Comparison of ENCODE assay signal across 23 cellular contexts in the genomic region with DNA sequence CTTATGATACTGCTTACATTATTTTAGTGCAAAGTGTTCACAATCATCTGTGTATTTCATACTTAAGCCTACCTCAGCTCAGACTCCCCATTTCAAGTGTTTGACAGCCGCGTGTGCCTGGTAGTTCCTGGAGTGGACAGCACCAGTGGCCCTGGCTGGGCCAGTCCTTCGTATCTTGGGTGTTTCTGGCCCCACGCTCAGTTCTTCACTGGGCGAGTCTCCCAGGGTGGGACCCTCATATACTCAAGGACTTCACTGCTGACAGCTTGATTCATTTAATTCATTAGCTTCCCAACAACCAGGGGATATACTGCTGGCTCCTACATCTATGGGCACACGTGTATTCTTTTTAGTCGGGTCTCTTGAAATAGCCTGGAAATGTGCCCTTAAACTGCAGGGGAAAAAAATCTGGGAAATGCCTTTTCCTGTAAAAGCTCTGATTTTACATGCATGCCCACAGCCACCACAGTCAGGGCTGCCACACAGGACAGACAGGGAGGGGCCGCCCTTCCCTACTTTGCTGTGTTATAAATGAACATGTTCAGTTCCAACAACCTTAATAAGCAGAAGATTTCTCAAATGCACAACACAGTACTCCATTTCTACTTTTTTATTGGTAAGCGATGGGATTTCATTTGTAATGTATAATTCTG.
"Had no signal": no experiment of that assay in that cellular context is flagged by ENCODE, and none has a peak within 500 bp of the region (broad histone marks: within the 10 kb centered on the region; RNA-seq: fewer than 3 reads in every experiment).

No MANE protein-coding gene starts in this region.

- H3K9me3 Mint-ChIP-seq: activated B cell treated with CpG ODN at 0.5 μM for 24 hours; activated CD4-positive, alpha-beta memory T cell treated with anti-CD3 and anti-CD28 coated beads for 36 hours; activated CD4-positive, alpha-beta T cell treated with anti-CD3 and anti-CD28 coated beads, Interleukin-2, amount 10 ng/mL, durations not matched to agents 7 days and 5 days; activated naive CD4-positive, alpha-beta T cell treated with anti-CD3 and anti-CD28 coated beads for 36 hours; activated T-cell treated with anti-CD3 and anti-CD28 coated beads, Interleukin-2, amount 50 U/mL, for 4 hours; activated T-helper 17 cell treated with anti-CD3 and anti-CD28 coated beads, Interleukin-2, amount 50 U/mL, for 72 hours; IgD-negative memory B cell; T-cell had no signal

- DNase-seq: activated B cell treated with CpG ODN at 0.5 μM for 24 hours; activated CD4-positive, alpha-beta memory T cell treated with anti-CD3 and anti-CD28 coated beads for 36 hours; activated CD4-positive, alpha-beta T cell treated with anti-CD3 and anti-CD28 coated beads, Interleukin-2, amount 10 ng/mL, durations not matched to agents 7 days and 5 days; activated CD8-positive, alpha-beta memory T cell treated with anti-CD3 and anti-CD28 coated beads for 24 hours; activated gamma-delta T cell; activated naive CD4-positive, alpha-beta T cell treated with anti-CD3 and anti-CD28 coated beads for 36 hours; activated T-cell treated with anti-CD3 and anti-CD28 coated beads, Interleukin-2, amount 50 U/mL, for 4 hours; amygdala; caudate nucleus; KG1; NCI-H1048; NCI-H1930; NCI-H510A treated with DMSO at 0.1 percent for 48 hours; NCI-H69; PC-3; SHP77 treated with DMSO at 0.1 percent for 48 hours; T-cell; T-helper 2 cell; T1000 had no signal

- H3K27ac Mint-ChIP-seq: activated B cell treated with CpG ODN at 0.5 μM for 24 hours; activated CD4-positive, alpha-beta memory T cell treated with anti-CD3 and anti-CD28 coated beads for 36 hours; activated CD4-positive, alpha-beta T cell treated with anti-CD3 and anti-CD28 coated beads, Interleukin-2, amount 10 ng/mL, durations not matched to agents 7 days and 5 days; activated naive CD4-positive, alpha-beta T cell treated with anti-CD3 and anti-CD28 coated beads for 36 hours; activated naive CD8-positive, alpha-beta T cell; activated T-helper 17 cell treated with anti-CD3 and anti-CD28 coated beads, Interleukin-2, amount 50 U/mL, for 72 hours; T-cell had no signal

- H3K4me3 ChIP-seq: SK-N-MC had no signal

- H3K36me3 Mint-ChIP-seq: activated CD4-positive, alpha-beta memory T cell treated with anti-CD3 and anti-CD28 coated beads for 36 hours; activated naive CD8-positive, alpha-beta T cell; T-cell had no signal

- H3K27ac ChIP-seq: SK-N-MC had no signal

- H3K4me1 Mint-ChIP-seq: activated CD4-positive, alpha-beta T cell treated with anti-CD3 and anti-CD28 coated beads, Interleukin-2, amount 10 ng/mL, durations not matched to agents 7 days and 5 days; activated T-helper 17 cell treated with anti-CD3 and anti-CD28 coated beads, Interleukin-2, amount 50 U/mL, for 72 hours; T-cell had no signal

- ATAC-seq: activated T-cell treated with anti-CD3 and anti-CD28 coated beads, Interleukin-2, amount 50 U/mL, for 4 hours; activated T-helper 17 cell treated with anti-CD3 and anti-CD28 coated beads, Interleukin-2, amount 50 U/mL, for 72 hours; PC-3; T-cell had no signal

- H3K27me3 Mint-ChIP-seq: activated B cell treated with CpG ODN at 0.5 μM for 24 hours; activated CD4-positive, alpha-beta T cell treated with anti-CD3 and anti-CD28 coated beads, Interleukin-2, amount 10 ng/mL, durations not matched to agents 7 days and 5 days; activated naive CD8-positive, alpha-beta T cell; IgD-negative memory B cell; T-cell had no signal

- H3K4me3 Mint-ChIP-seq: activated B cell treated with CpG ODN at 0.5 μM for 24 hours; activated CD4-positive, alpha-beta memory T cell treated with anti-CD3 and anti-CD28 coated beads for 36 hours; activated CD4-positive, alpha-beta T cell treated with anti-CD3 and anti-CD28 coated beads, Interleukin-2, amount 10 ng/mL, durations not matched to agents 7 days and 5 days; activated naive CD4-positive, alpha-beta T cell treated with anti-CD3 and anti-CD28 coated beads for 36 hours; activated naive CD8-positive, alpha-beta T cell; activated T-cell treated with anti-CD3 and anti-CD28 coated beads, Interleukin-2, amount 50 U/mL, for 4 hours; activated T-helper 17 cell treated with anti-CD3 and anti-CD28 coated beads, Interleukin-2, amount 50 U/mL, for 72 hours; IgD-negative memory B cell; T-cell had no signal
